In the genomic region with DNA sequence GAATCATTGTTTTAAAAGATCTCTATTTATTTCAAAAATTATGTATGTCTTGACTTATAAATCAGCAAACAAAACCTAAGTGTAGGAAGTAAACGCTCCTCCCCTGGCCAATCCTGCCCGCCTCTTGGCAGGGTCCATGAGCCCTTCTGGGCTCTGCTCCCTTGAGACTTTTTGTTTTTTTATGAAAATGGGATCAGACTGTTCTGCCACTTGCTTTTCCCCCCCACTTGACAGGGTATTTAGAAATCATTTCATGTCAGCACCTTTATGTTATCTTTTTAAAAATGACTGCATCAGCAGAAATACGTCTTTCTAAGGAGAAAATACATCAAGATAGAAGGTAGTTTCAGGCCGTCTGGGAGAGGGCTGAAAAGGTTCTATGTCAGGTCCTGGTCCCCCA, we compare ENCODE assay signal across 15 cellular contexts. TPM values are rescaled to one million over a fixed set of nuclear protein-coding genes. Genes with fewer than 3 reads are reported as not detected.
DNase-seq lines count a peak whose midpoint lies in the region; ATAC-seq, FAIRE-seq and TF ChIP-seq lines count a peak whose summit lies in the region.
"Had no signal": no experiment of that assay in that cellular context is flagged by ENCODE, and none has a peak within 500 bp of the region (broad histone marks: within the 10 kb centered on the region; RNA-seq: fewer than 3 reads in every experiment).

No MANE protein-coding gene starts in this region.

- H3K9me3 ChIP-seq in breast epithelium (no peaks in the 10 kb centered on the region), tibial nerve (no peaks in the 10 kb centered on the region), pancreas (no peaks in the 10 kb centered on the region)
- H3K9me3 ChIP-seq: body of pancreas, SJCRH30 had no signal

- H3K27ac ChIP-seq in breast epithelium = peak overlapping the region; percentile 71 to 90
- peak overlapping the region in 3 of 4 donors; percentile 23 to 65 (median 60) for H3K27ac ChIP-seq in tibial nerve
- no peak overlapping the region for H3K27ac ChIP-seq in pancreas
- H3K27ac ChIP-seq: body of pancreas, neural progenitor cell, SJCRH30 had no signal

- 37 to 46% methylated on average over 4 of the region's 4 CpGs for WGBS in tibial nerve, 2 donors
- 45 to 64% methylated on average over 4 of the region's 4 CpGs for WGBS in pancreas, 2 donors

- DNase-seq in NCI-H1105 treated with DMSO at 0.1 percent for 48 hours (lab: John Stamatoyannopoulos, UW) = peak; percentile 63
- DNase-seq in NCI-H1105 (lab: John Stamatoyannopoulos, UW) = no peak
- peak in 1 of 2 donors; percentile 62 for DNase-seq in breast epithelium (ENCODE audit: low spot score in 2 of 2)
- peak; percentile 69 for DNase-seq in medulla oblongata (ENCODE audit: extremely low spot score)
- DNase-seq in tibial nerve (ENCODE audit: low spot score in 2 of 2) = no peak
- no peak for DNase-seq in pancreas
- DNase-seq: activated B cell treated with CpG ODN at 0.5 μM for 24 hours; activated T-cell treated with anti-CD3 and anti-CD28 coated beads, Interleukin-2, amount 50 U/mL, for 4 hours; islet precursor cell had no signal

- TF ChIP-seq CTCF in breast epithelium (IDR thresholded peaks at IDR 0.05) (no peak), tibial nerve (IDR thresholded peaks at IDR 0.05) (no peak), pancreas (IDR thresholded peaks at IDR 0.05) (no peak)

- H3K4me1 ChIP-seq in breast epithelium (peaks cover 0 to 9% of the 10 kb centered on the region in 2 donors), tibial nerve (peaks cover 0 to 21% (median 3%) of the 10 kb centered on the region in 4 donors), pancreas (no peaks in the 10 kb centered on the region)
- H3K4me1 ChIP-seq: body of pancreas had no signal

- TF ChIP-seq EP300 in tibial nerve (IDR thresholded peaks at IDR 0.05) = no peak

- no peaks in the 10 kb centered on the region for H3K36me3 ChIP-seq in breast epithelium
- peaks cover 0 to 22% (median 0%) of the 10 kb centered on the region in 3 donors for H3K36me3 ChIP-seq in tibial nerve
- no peaks in the 10 kb centered on the region for H3K36me3 ChIP-seq in pancreas
- H3K36me3 ChIP-seq: neural progenitor cell, SJCRH30 had no signal

- no peak for TF ChIP-seq POLR2A in breast epithelium (IDR thresholded peaks at IDR 0.05)
- no peak for TF ChIP-seq POLR2A in tibial nerve (IDR thresholded peaks at IDR 0.05)

- H3K27me3 ChIP-seq in breast epithelium (no peaks in the 10 kb centered on the region), tibial nerve (peaks cover 0 to 4% of the 10 kb centered on the region in 2 donors), pancreas (no peaks in the 10 kb centered on the region)
- H3K27me3 ChIP-seq: body of pancreas, neural progenitor cell, SJCRH30 had no signal

- ATAC-seq in HG03139 (IDR thresholded peaks at IDR 0.05; ENCODE audit: unreplicated experiment) (no peak), HG03469 (IDR thresholded peaks at IDR 0.05; ENCODE audit: unreplicated experiment) (no peak), pancreas (no peak)
- ATAC-seq: activated T-cell treated with anti-CD3 and anti-CD28 coated beads, Interleukin-2, amount 50 U/mL, for 4 hours; HCT116 had no signal

- intact Hi-C loops in breast epithelium (cut with DNase I; ENCODE audit: low total_unique reads) (no loop called here), pancreas (cut with DNase I) (no loop called here)

- FAIRE-seq in pancreas (lab: Jason Lieb, UNC) = no peak

- H3K4me3 ChIP-seq in breast epithelium (peak overlapping the region in 2 of 3 donors; percentile 21 to 47), tibial nerve (peak overlapping the region in 1 of 4 donors; percentile 13), pancreas (no peak overlapping the region)
- H3K4me3 ChIP-seq: body of pancreas, neural progenitor cell, SJCRH30 had no signal

RNA-seq across cellular contexts. Expression of gene FBLN1, which starts 35.6 kb away (rescaled TPM):
- total RNA-seq in breast epithelium (100 to 1,000 TPM; 115 to 293 (median 267) TPM), tibial nerve (1,000 to 10,000 TPM in 1 of 4 donors, 100 to 1,000 TPM in 3; 172 to 1,145 (median 351) TPM), pancreas (100 to 1,000 TPM in 1 of 6 donors, 10 to 100 TPM in 5; 12.0 to 114 (median 44.5) TPM)
- 10 to 100 TPM; 12.0 to 14.8 TPM for polyA plus RNA-seq in pancreas
- total RNA-seq: activated B cell treated with CpG ODN at 0.5 μM for 24 hours had no signal

Comparison
In these comparisons a context has a peak if more than half of its experiments do, and no peak if none do; other contexts are left out.
1. DNase-seq: peak in NCI-H1105 treated with DMSO at 0.1 percent for 48 hours (single experiment) and medulla oblongata (single experiment); none in NCI-H1105 (single experiment), tibial nerve (0 of 2) and pancreas (0 of 6).
2. H3K27ac ChIP-seq: peak in breast epithelium (2 of 2) and tibial nerve (3 of 4); none in pancreas (0 of 4).
3. H3K4me3 ChIP-seq: peak in breast epithelium (2 of 3); none in pancreas (0 of 4).